In genomic region chr17:64496786-64497564, GRCh38 we compare ENCODE assay signal across 1 cellular context.
TF ChIP-seq lines count a peak whose summit lies in the region.

Gene POLG2 (minus strand): TSS chr17:64497054. CDS start chr17:64496968, 86 bp downstream.

TF ChIP-seq in HepG2, 621 proteins besides CTCF, POLR2A, EP300 and RAD21 (continued from another document and continues in another):
- peak; percentile 95; the same call in 1 of the 2 replicates for TF ChIP-seq EEA1 (CRISPR knock-in tag; IDR thresholded peaks at IDR 0.05; ENCODE audit: borderline replicate concordance)
- TF ChIP-seq TCF12 (IDR thresholded peaks at IDR 0.05): no peak
- 0 out of 2 replicates have a peak, but pooled peaks have one; percentile 76 for TF ChIP-seq TCF12 (CRISPR knock-in tag; IDR thresholded peaks at IDR 0.05)
- TF ChIP-seq ZNF609 (CRISPR knock-in tag; IDR thresholded peaks at IDR 0.05; ENCODE audit: borderline replicate concordance): 0 out of 2 replicates have a peak, but pooled peaks have one; percentile 40
- TF ChIP-seq, protein P1, sequence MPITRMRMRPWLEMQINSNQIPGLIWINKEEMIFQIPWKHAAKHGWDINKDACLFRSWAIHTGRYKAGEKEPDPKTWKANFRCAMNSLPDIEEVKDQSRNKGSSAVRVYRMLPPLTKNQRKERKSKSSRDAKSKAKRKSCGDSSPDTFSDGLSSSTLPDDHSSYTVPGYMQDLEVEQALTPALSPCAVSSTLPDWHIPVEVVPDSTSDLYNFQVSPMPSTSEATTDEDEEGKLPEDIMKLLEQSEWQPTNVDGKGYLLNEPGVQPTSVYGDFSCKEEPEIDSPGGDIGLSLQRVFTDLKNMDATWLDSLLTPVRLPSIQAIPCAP (CRISPR knock-in tag; IDR thresholded peaks at IDR 0.05; ENCODE audit: low read depth): peak; percentile 74; the same call in 1 of the 2 replicates
- TF ChIP-seq ZNF30 (CRISPR knock-in tag; IDR thresholded peaks at IDR 0.05): no peak
- peak; percentile 28; the same call in 1 of the 2 replicates for TF ChIP-seq ZNF724P (CRISPR knock-in tag; IDR thresholded peaks at IDR 0.05; ENCODE audit: borderline replicate concordance)
- 0 out of 2 replicates have a peak, but pooled peaks have one; percentile 49 for TF ChIP-seq CENPBD1 (CRISPR knock-in tag; IDR thresholded peaks at IDR 0.05; ENCODE audit: borderline replicate concordance, low read depth)
- no peak for TF ChIP-seq JDP2 (CRISPR knock-in tag; IDR thresholded peaks at IDR 0.05; ENCODE audit: borderline replicate concordance)
- peak; percentile 79 for TF ChIP-seq ZBTB20 (CRISPR knock-in tag; IDR thresholded peaks at IDR 0.05; ENCODE audit: borderline replicate concordance, low read depth)
- peak; percentile 57 for TF ChIP-seq DR1 (CRISPR knock-in tag; IDR thresholded peaks at IDR 0.05)
- TF ChIP-seq, protein P2, sequence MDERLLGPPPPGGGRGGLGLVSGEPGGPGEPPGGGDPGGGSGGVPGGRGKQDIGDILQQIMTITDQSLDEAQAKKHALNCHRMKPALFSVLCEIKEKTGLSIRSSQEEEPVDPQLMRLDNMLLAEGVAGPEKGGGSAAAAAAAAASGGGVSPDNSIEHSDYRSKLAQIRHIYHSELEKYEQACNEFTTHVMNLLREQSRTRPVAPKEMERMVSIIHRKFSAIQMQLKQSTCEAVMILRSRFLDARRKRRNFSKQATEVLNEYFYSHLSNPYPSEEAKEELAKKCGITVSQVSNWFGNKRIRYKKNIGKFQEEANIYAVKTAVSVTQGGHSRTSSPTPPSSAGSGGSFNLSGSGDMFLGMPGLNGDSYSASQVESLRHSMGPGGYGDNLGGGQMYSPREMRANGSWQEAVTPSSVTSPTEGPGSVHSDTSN (CRISPR knock-in tag; IDR thresholded peaks at IDR 0.05): no peak; the same call in 1 of the 2 replicates
- TF ChIP-seq, protein P3, sequence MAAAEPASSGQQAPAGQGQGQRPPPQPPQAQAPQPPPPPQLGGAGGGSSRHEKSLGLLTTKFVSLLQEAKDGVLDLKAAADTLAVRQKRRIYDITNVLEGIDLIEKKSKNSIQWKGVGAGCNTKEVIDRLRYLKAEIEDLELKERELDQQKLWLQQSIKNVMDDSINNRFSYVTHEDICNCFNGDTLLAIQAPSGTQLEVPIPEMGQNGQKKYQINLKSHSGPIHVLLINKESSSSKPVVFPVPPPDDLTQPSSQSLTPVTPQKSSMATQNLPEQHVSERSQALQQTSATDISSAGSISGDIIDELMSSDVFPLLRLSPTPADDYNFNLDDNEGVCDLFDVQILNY (CRISPR knock-in tag; conservative IDR thresholded peaks at IDR 0.05): no peak; the same call in 1 of the 2 replicates
- 0 out of 2 replicates have a peak, but pooled peaks have one; percentile 28 for TF ChIP-seq GTF2F1 (IDR thresholded peaks at IDR 0.05; ENCODE audit: low read length)
- peak; percentile 45 to 88 for TF ChIP-seq ATF4 (CRISPR knock-in tag; IDR thresholded peaks at IDR 0.05)
- TF ChIP-seq ATM (IDR thresholded peaks at IDR 0.05; ENCODE audit: borderline replicate concordance): no peak
- TF ChIP-seq, protein P4, sequence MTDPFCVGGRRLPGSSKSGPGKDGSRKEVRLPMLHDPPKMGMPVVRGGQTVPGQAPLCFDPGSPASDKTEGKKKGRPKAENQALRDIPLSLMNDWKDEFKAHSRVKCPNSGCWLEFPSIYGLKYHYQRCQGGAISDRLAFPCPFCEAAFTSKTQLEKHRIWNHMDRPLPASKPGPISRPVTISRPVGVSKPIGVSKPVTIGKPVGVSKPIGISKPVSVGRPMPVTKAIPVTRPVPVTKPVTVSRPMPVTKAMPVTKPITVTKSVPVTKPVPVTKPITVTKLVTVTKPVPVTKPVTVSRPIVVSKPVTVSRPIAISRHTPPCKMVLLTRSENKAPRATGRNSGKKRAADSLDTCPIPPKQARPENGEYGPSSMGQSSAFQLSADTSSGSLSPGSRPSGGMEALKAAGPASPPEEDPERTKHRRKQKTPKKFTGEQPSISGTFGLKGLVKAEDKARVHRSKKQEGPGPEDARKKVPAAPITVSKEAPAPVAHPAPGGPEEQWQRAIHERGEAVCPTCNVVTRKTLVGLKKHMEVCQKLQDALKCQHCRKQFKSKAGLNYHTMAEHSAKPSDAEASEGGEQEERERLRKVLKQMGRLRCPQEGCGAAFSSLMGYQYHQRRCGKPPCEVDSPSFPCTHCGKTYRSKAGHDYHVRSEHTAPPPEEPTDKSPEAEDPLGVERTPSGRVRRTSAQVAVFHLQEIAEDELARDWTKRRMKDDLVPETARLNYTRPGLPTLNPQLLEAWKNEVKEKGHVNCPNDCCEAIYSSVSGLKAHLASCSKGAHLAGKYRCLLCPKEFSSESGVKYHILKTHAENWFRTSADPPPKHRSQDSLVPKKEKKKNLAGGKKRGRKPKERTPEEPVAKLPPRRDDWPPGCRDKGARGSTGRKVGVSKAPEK (CRISPR knock-in tag; IDR thresholded peaks at IDR 0.05; ENCODE audit: borderline replicate concordance): peak; percentile 65; the same call in 1 of the 2 replicates
- TF ChIP-seq ATF2 (CRISPR knock-in tag; IDR thresholded peaks at IDR 0.05): peak; percentile 70
- peak; percentile 67; the same call in 1 of the 2 replicates for TF ChIP-seq MIXL1 (CRISPR knock-in tag; IDR thresholded peaks at IDR 0.05)
- TF ChIP-seq, protein P5, sequence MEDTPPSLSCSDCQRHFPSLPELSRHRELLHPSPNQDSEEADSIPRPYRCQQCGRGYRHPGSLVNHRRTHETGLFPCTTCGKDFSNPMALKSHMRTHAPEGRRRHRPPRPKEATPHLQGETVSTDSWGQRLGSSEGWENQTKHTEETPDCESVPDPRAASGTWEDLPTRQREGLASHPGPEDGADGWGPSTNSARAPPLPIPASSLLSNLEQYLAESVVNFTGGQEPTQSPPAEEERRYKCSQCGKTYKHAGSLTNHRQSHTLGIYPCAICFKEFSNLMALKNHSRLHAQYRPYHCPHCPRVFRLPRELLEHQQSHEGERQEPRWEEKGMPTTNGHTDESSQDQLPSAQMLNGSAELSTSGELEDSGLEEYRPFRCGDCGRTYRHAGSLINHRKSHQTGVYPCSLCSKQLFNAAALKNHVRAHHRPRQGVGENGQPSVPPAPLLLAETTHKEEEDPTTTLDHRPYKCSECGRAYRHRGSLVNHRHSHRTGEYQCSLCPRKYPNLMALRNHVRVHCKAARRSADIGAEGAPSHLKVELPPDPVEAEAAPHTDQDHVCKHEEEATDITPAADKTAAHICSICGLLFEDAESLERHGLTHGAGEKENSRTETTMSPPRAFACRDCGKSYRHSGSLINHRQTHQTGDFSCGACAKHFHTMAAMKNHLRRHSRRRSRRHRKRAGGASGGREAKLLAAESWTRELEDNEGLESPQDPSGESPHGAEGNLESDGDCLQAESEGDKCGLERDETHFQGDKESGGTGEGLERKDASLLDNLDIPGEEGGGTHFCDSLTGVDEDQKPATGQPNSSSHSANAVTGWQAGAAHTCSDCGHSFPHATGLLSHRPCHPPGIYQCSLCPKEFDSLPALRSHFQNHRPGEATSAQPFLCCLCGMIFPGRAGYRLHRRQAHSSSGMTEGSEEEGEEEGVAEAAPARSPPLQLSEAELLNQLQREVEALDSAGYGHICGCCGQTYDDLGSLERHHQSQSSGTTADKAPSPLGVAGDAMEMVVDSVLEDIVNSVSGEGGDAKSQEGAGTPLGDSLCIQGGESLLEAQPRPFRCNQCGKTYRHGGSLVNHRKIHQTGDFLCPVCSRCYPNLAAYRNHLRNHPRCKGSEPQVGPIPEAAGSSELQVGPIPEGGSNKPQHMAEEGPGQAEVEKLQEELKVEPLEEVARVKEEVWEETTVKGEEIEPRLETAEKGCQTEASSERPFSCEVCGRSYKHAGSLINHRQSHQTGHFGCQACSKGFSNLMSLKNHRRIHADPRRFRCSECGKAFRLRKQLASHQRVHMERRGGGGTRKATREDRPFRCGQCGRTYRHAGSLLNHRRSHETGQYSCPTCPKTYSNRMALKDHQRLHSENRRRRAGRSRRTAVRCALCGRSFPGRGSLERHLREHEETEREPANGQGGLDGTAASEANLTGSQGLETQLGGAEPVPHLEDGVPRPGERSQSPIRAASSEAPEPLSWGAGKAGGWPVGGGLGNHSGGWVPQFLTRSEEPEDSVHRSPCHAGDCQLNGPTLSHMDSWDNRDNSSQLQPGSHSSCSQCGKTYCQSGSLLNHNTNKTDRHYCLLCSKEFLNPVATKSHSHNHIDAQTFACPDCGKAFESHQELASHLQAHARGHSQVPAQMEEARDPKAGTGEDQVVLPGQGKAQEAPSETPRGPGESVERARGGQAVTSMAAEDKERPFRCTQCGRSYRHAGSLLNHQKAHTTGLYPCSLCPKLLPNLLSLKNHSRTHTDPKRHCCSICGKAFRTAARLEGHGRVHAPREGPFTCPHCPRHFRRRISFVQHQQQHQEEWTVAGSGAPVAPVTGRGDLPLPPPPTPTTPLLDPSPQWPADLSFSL (CRISPR knock-in tag; IDR thresholded peaks at IDR 0.05): no peak
- no peak; the same call in 1 of the 2 replicates for TF ChIP-seq ZNF737 (CRISPR knock-in tag; IDR thresholded peaks at IDR 0.05; ENCODE audit: borderline replicate concordance)
- no peak for TF ChIP-seq ZIK1 (CRISPR knock-in tag; IDR thresholded peaks at IDR 0.05; ENCODE audit: borderline replicate concordance, low read depth)
- TF ChIP-seq ZNF83 (CRISPR knock-in tag; IDR thresholded peaks at IDR 0.05; ENCODE audit: borderline replicate concordance): peak; percentile 97; the same call in 1 of the 2 replicates
